Comparison of ENCODE assay signal across 29 cellular contexts in genomic region chr12:132781938-132782337, GRCh38.
"Had no signal": no experiment of that assay in that cellular context is flagged by ENCODE, and none has a peak within 500 bp of the region (broad histone marks: within the 10 kb centered on the region; RNA-seq: fewer than 3 reads in every experiment).

No MANE protein-coding gene starts in this region.

- H2AFZ ChIP-seq: parathyroid adenoma had no signal

- H3K27ac Mint-ChIP-seq: natural killer cell treated with Interleukin-12 subunit alpha and Interleukin-12 subunit beta and Interleukin-15 and Interleukin-18, amount 100 ng/mL, for 72 hours; progenitor cell of endocrine pancreas; stimulated activated naive B cell treated with anti-CD40 and anti-IgM and Interleukin-4, amounts not matched to agents 10 μg/mL and 1 μg/mL and 100 μg/mL, for 72 hours; stimulated activated naive CD8-positive, alpha-beta T cell treated with anti-CD3 and anti-CD28 coated beads, Interleukin-15, Interleukin-2, amounts not matched to agents 100 ng/mL and 50 ng/mL, for 24 hours had no signal

- H3K9me3 Mint-ChIP-seq: naive thymus-derived CD8-positive, alpha-beta T cell; natural killer cell treated with Interleukin-12 subunit alpha and Interleukin-12 subunit beta and Interleukin-15 and Interleukin-18, amount 100 ng/mL, for 72 hours; nephron progenitor cell; neural crest cell; stimulated activated effector memory CD8-positive, alpha-beta T cell treated with anti-CD3 and anti-CD28 coated beads, Interleukin-12 subunit alpha, Interleukin-12 subunit beta, amount 100 ng/mL, for 72 hours; stimulated activated naive B cell treated with anti-CD40 and anti-IgM and Interleukin-4, amounts not matched to agents 10 μg/mL and 1 μg/mL and 100 μg/mL, for 72 hours; stimulated activated naive CD8-positive, alpha-beta T cell treated with anti-CD3 and anti-CD28 coated beads, Interleukin-15, Interleukin-2, amounts not matched to agents 100 ng/mL and 50 ng/mL, for 24 hours had no signal

- H3K9ac ChIP-seq: parathyroid adenoma had no signal

- H3K9me3 ChIP-seq: ovary, psoas muscle, right lobe of liver, sigmoid colon, stomach, thoracic aorta, thyroid gland, tibial nerve, upper lobe of right lung, vagina had no signal

- DNase-seq: naive thymus-derived CD8-positive, alpha-beta T cell; nephron progenitor cell; occipital lobe; ovary; posterior cingulate gyrus; psoas muscle; sigmoid colon; small intestine; stimulated activated CD4-positive, alpha-beta T cell treated with anti-CD3 and anti-CD28 coated beads, Interleukin-15, amount 100 ng/mL, for 24 hours; stimulated activated CD4-positive, alpha-beta T cell treated with anti-CD3 and anti-CD28 coated beads, Interleukin-2, amount 100 ng/mL, for 24 hours; stimulated activated CD4-positive, alpha-beta T cell treated with anti-CD3 and anti-CD28 coated beads, Interleukin-2, amount 100 ng/mL, for 48 hours; stimulated activated CD4-positive, alpha-beta T cell treated with anti-CD3 and anti-CD28 coated beads, Interleukin-4, amount 100 ng/mL, for 24 hours; stimulated activated naive B cell treated with anti-CD40 and anti-IgM and Interleukin-4, amounts not matched to agents 10 μg/mL and 1 μg/mL and 100 μg/mL, for 72 hours; stimulated activated naive CD4-positive, alpha-beta T cell treated with Interleukin-2 at 50 U/mL for 16 hours; stomach; thyroid gland; trophoblast cell; upper lobe of right lung had no signal

- H3K4me1 ChIP-seq: parathyroid adenoma, psoas muscle, right lobe of liver, thyroid gland, upper lobe of right lung, vagina had no signal

- H3K27ac ChIP-seq: ovary, parathyroid adenoma, psoas muscle, right lobe of liver, sigmoid colon, stomach, thoracic aorta, thyroid gland, tibial nerve, upper lobe of right lung, vagina had no signal

- ATAC-seq: naive thymus-derived CD8-positive, alpha-beta T cell; psoas muscle; right cardiac atrium; right lobe of liver; stimulated activated effector memory CD8-positive, alpha-beta T cell treated with anti-CD3 and anti-CD28 coated beads, Interleukin-12 subunit alpha, Interleukin-12 subunit beta, amount 100 ng/mL, for 72 hours; stimulated activated naive B cell treated with anti-CD40 and anti-IgM and Interleukin-4, amounts not matched to agents 10 μg/mL and 1 μg/mL and 100 μg/mL, for 72 hours; upper lobe of right lung had no signal

- H3K4me3 Mint-ChIP-seq: naive thymus-derived CD8-positive, alpha-beta T cell; natural killer cell treated with Interleukin-12 subunit alpha and Interleukin-12 subunit beta and Interleukin-15 and Interleukin-18, amount 100 ng/mL, for 72 hours; nephron progenitor cell; neural crest cell; stimulated activated effector memory CD8-positive, alpha-beta T cell treated with anti-CD3 and anti-CD28 coated beads, Interleukin-12 subunit alpha, Interleukin-12 subunit beta, amount 100 ng/mL, for 72 hours; stimulated activated naive B cell treated with anti-CD40 and anti-IgM and Interleukin-4, amounts not matched to agents 10 μg/mL and 1 μg/mL and 100 μg/mL, for 72 hours; stimulated activated naive CD8-positive, alpha-beta T cell treated with anti-CD3 and anti-CD28 coated beads, Interleukin-15, Interleukin-2, amounts not matched to agents 100 ng/mL and 50 ng/mL, for 24 hours had no signal

- H3K4me1 Mint-ChIP-seq: nephron progenitor cell; neural crest cell; stimulated activated effector memory CD8-positive, alpha-beta T cell treated with anti-CD3 and anti-CD28 coated beads, Interleukin-12 subunit alpha, Interleukin-12 subunit beta, amount 100 ng/mL, for 72 hours had no signal

- H3K79me2 ChIP-seq: parathyroid adenoma had no signal

- FAIRE-seq: small intestine had no signal

- H3K27me3 ChIP-seq: ovary, right lobe of liver, sigmoid colon, stomach, thyroid gland, tibial nerve, upper lobe of right lung, vagina had no signal

- H3K4me3 ChIP-seq: ovary, psoas muscle, right lobe of liver, sigmoid colon, stomach, thoracic aorta, thyroid gland, tibial nerve, upper lobe of right lung, vagina had no signal

- H3K36me3 ChIP-seq: ovary had no signal

- H3K27me3 Mint-ChIP-seq: naive thymus-derived CD8-positive, alpha-beta T cell; natural killer cell treated with Interleukin-12 subunit alpha and Interleukin-12 subunit beta and Interleukin-15 and Interleukin-18, amount 100 ng/mL, for 72 hours; progenitor cell of endocrine pancreas; stimulated activated naive B cell treated with anti-CD40 and anti-IgM and Interleukin-4, amounts not matched to agents 10 μg/mL and 1 μg/mL and 100 μg/mL, for 72 hours; stimulated activated naive CD8-positive, alpha-beta T cell treated with anti-CD3 and anti-CD28 coated beads, Interleukin-15, Interleukin-2, amounts not matched to agents 100 ng/mL and 50 ng/mL, for 24 hours had no signal
